ENCODE assay signal across 12 cellular contexts in the genomic region with DNA sequence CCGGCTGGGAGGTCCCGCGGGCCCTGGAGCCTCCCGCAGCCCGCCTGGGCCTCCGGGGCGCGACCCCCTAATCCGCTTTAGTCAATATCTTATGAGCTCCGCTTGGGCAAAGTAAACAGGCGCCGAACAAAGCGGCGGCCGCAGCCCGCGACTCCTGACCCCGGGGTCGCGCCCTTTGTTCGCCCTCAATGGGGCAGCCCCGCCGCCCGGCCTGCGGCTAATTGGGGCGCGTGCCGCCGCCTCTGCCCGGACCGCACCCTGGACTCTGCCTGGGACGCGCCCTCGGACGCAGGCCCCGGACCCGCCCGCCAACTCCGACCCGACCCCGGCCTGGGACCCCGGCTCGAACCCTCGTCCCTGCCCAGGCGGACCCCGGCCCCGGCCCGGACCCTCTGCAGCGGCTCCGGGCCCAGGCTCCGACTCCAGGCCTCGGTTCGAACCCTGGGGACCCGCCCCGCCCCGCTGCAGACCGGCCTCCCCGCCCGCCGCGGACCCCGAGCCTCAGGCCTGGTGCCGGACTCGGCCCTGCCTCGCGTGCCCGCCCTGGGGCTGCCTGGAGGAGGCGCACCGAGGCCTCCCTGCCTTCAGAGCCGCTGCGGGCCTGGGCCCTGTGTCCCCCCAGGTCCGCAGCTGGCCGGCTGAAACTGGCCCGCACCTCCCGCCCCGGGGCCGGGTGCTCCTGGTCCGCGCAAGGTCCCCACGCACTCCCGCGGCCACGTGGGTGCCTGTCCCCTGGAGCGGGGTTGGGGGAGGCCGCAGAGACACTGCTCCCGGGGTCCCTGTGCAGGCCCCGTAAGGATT.
A peak's percentile ranks its signal among the peaks of the same experiment; 100 is the strongest.
DNase-seq lines count a peak whose midpoint lies in the region; ATAC-seq and TF ChIP-seq lines count a peak whose summit lies in the region.
"Had no signal": no experiment of that assay in that cellular context is flagged by ENCODE, and none has a peak within 500 bp of the region (broad histone marks: within the 10 kb centered on the region; RNA-seq: fewer than 3 reads in every experiment).

No MANE protein-coding gene starts in this region.

- no peaks in the 10 kb centered on the region for H3K9me3 ChIP-seq in right cardiac atrium (ENCODE audit: control insufficient read depth, low read length)

- ATAC-seq in right cardiac atrium (peak in 1 of 2 donors; percentile 25), GM21390 (IDR thresholded peaks at IDR 0.05; ENCODE audit: unreplicated experiment) (no peak), HG02623 (IDR thresholded peaks at IDR 0.05; ENCODE audit: unreplicated experiment) (no peak)

- no peak overlapping the region for H3K4me3 Mint-ChIP-seq in progenitor cell of endocrine pancreas (ENCODE audit: low read depth)

- peaks cover 17% of the 10 kb centered on the region for H3K4me1 ChIP-seq in right cardiac atrium (ENCODE audit: control insufficient read depth, insufficient read depth, low read length)

- H3K4me3 ChIP-seq in right cardiac atrium (ENCODE audit: low read length) = no peak overlapping the region

- no peaks in the 10 kb centered on the region for H3K4me1 Mint-ChIP-seq in progenitor cell of endocrine pancreas (ENCODE audit: low read depth)

- no peak overlapping the region for H3K27ac Mint-ChIP-seq in progenitor cell of endocrine pancreas

- H3K36me3 Mint-ChIP-seq in progenitor cell of endocrine pancreas (ENCODE audit: insufficient read depth) = no peaks in the 10 kb centered on the region

- intact Hi-C loops in right cardiac atrium (cut with DNase I) = no loop called here
- intact Hi-C loops in posterior vena cava (cut with DNase I) = no loop called here

- peaks cover 85% of the 10 kb centered on the region for H3K27me3 Mint-ChIP-seq in progenitor cell of endocrine pancreas

- H3K27ac ChIP-seq in 22Rv1 (peak overlapping the region; percentile 100), angular gyrus (ENCODE audit: low read depth, low read length) (peak overlapping the region; percentile 87), right cardiac atrium (ENCODE audit: low read length) (peak overlapping the region; percentile 3)

- no peaks in the 10 kb centered on the region for H3K27me3 ChIP-seq in right cardiac atrium (ENCODE audit: control insufficient read depth, insufficient read depth)

- TF ChIP-seq CTCF in 22Rv1 (IDR thresholded peaks at IDR 0.05) = peak; percentile 15; the same call in 1 of the 2 replicates
- no peak for TF ChIP-seq CTCF in progenitor cell of endocrine pancreas (IDR thresholded peaks at IDR 0.05; ENCODE audit: unreplicated experiment)

- 77% methylated on average over 87 of the region's 87 CpGs for WGBS in right cardiac atrium

- H3K9me3 Mint-ChIP-seq in progenitor cell of endocrine pancreas (ENCODE audit: low read depth) = no peaks in the 10 kb centered on the region

- DNase-seq in right cardiac atrium = peak in 2 of 3 donors; percentile 65 to 71
- DNase-seq in posterior vena cava (ENCODE audit: low spot score) = peak; percentile 77
- DNase-seq in dermis blood vessel endothelial cell = no peak
- no peak for DNase-seq in progenitor cell of endocrine pancreas (ENCODE audit: low spot score, unreplicated experiment)
- DNase-seq: activated T-cell treated with anti-CD3 and anti-CD28 coated beads, Interleukin-2, amount 50 U/mL, for 1 hour; HCEC 1CT; hippocampal formation; T-helper 9 cell had no signal

Comparison
In these comparisons a context has a peak if more than half of its experiments do, and no peak if none do; other contexts are left out.
1. H3K27ac ChIP-seq: peak in every context shown above with its lines; median percentile 100 in 22Rv1; 87 in angular gyrus; 3 in right cardiac atrium.
2. DNase-seq: peak in right cardiac atrium (2 of 3) and posterior vena cava (single experiment); none in dermis blood vessel endothelial cell (single experiment) and progenitor cell of endocrine pancreas (single experiment).